In the genomic region with DNA sequence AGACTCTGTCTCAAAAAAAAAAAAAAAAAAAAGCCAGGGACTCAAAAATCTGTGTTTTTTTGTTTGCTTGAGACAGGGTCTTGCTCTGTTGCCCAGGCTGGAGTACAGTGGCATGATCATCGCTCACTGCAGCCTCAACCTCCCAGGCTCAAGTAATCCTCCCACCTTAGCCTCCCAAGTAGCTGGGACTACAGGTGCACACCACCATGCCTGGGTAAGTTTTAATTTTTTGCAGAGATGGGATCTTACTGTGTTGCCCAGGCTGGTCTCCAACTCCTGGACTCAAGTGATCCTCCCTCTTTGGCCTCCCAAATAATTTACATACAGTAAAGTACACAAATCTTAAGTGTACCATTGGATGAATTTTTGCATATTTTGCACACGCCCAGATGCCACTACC, we compare ENCODE assay signal across 8 cellular contexts. TPM values are rescaled to one million over a fixed set of nuclear protein-coding genes. Genes with fewer than 3 reads are reported as not detected.
"Had no signal": no experiment of that assay in that cellular context is flagged by ENCODE, and none has a peak within 500 bp of the region (broad histone marks: within the 10 kb centered on the region; RNA-seq: fewer than 3 reads in every experiment).

No MANE protein-coding gene starts in this region.

RNA-seq across cellular contexts. Expression of gene OPRD1, which starts 20.0 kb away (rescaled TPM):
- total RNA-seq: subcutaneous adipose tissue, suprapubic skin, thoracic aorta, tibial nerve, upper lobe of left lung, upper lobe of right lung, ureter had no signal
- polyA plus RNA-seq: urinary bladder had no signal
